ENCODE assay signal across 2 cellular contexts in the genomic region with DNA sequence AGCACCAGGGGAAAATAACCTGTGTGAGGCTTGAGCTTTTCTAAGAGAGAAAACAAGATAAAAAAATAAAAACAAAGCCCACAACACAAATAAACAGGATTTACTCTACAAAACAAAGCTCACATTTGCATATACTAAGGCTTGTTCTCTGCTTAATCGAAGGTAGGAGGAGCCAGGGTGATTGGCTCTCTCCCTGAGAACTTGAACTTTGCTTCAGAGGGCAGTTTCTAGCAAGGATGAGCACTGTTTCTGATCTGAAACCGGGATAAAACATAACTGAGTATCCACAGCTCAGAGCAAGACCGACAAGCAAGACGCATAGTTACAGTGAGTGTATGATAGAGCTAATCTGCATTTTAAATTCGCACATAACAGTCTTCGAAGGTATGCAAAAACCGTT.
A peak's percentile ranks its signal among the peaks of the same experiment; 100 is the strongest.
TF ChIP-seq lines count a peak whose summit lies in the region.

No MANE protein-coding gene starts in this region.

TF ChIP-seq in liver, 16 proteins besides CTCF, POLR2A, EP300 and RAD21 (continued from another document):
- TF ChIP-seq, protein P1, sequence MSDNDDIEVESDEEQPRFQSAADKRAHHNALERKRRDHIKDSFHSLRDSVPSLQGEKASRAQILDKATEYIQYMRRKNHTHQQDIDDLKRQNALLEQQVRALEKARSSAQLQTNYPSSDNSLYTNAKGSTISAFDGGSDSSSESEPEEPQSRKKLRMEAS (IDR thresholded peaks at IDR 0.05): no peak
- TF ChIP-seq HNF4A (conservative IDR thresholded peaks at IDR 0.05): peak; percentile 68 to 73
- TF ChIP-seq NR2F2 (IDR thresholded peaks at IDR 0.05): no peak
- TF ChIP-seq HNF4G (IDR thresholded peaks at IDR 0.05): no peak
- no peak for TF ChIP-seq TAF1 (conservative IDR thresholded peaks at IDR 0.05)
- no peak for TF ChIP-seq GABPA (IDR thresholded peaks at IDR 0.05 in 1 of 2, conservative IDR thresholded peaks at IDR 0.05 in 1 of 2)
- no peak for TF ChIP-seq YY1 (IDR thresholded peaks at IDR 0.05)

TF ChIP-seq in HepG2, 621 proteins besides CTCF, POLR2A, EP300 and RAD21 (continued from another document):
- no peak for TF ChIP-seq AGO2 (optimal IDR thresholded peaks at IDR 0.05; ENCODE audit: low read depth, low read length)
- TF ChIP-seq EED (CRISPR knock-in tag; IDR thresholded peaks at IDR 0.05): no peak
- no peak for TF ChIP-seq MAF1 (CRISPR knock-in tag; IDR thresholded peaks at IDR 0.05; ENCODE audit: borderline replicate concordance)
- TF ChIP-seq RBAK (CRISPR knock-in tag; IDR thresholded peaks at IDR 0.05): no peak
- TF ChIP-seq, protein P2, sequence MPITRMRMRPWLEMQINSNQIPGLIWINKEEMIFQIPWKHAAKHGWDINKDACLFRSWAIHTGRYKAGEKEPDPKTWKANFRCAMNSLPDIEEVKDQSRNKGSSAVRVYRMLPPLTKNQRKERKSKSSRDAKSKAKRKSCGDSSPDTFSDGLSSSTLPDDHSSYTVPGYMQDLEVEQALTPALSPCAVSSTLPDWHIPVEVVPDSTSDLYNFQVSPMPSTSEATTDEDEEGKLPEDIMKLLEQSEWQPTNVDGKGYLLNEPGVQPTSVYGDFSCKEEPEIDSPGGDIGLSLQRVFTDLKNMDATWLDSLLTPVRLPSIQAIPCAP (CRISPR knock-in tag; IDR thresholded peaks at IDR 0.05; ENCODE audit: low read depth): no peak
- TF ChIP-seq ZNF776 (CRISPR knock-in tag; IDR thresholded peaks at IDR 0.05): no peak
